ENCODE assay signal across 21 cellular contexts in genomic region chr7:142954680-142955268, GRCh38. TPM values are rescaled to one million over a fixed set of nuclear protein-coding genes. Genes with fewer than 3 reads are reported as not detected.
DNase-seq lines count a peak whose midpoint lies in the region; ATAC-seq and TF ChIP-seq lines count a peak whose summit lies in the region.
"Had no signal": no experiment of that assay in that cellular context is flagged by ENCODE, and none has a peak within 500 bp of the region (broad histone marks: within the 10 kb centered on the region; RNA-seq: fewer than 3 reads in every experiment).

No MANE protein-coding gene starts in this region.

- intact Hi-C loops in OCI-LY7 (cut with micrococcal nuclease; ENCODE audit: unreplicated experiment) = no loop called here
- intact Hi-C loops in heart left ventricle (cut with DNase I) = no loop called here

- no peak overlapping the region for H3K4me3 Mint-ChIP-seq in stimulated activated naive B cell treated with anti-CD40 and anti-IgM and Interleukin-4, amounts not matched to agents 10 μg/mL and 1 μg/mL and 100 μg/mL, for 72 hours
- H3K4me3 Mint-ChIP-seq in GM23338 = no peak overlapping the region
- H3K4me3 Mint-ChIP-seq: activated CD4-positive, alpha-beta memory T cell treated with anti-CD3 and anti-CD28 coated beads for 36 hours; activated T-helper 1 cell treated with anti-CD3 and anti-CD28 coated beads, Interleukin-12 subunit alpha, Interleukin-12 subunit beta, Interleukin-2, Interleukin-4 antibody, amounts not matched to agents 30 ng/mL and 10 ng/mL and 1 ng/mL, durations not matched to agents 14 hours and 24 hours and 36 hours; nephron had no signal

- H3K4me3 ChIP-seq in OCI-LY7 (ENCODE audit: low read depth, low read length, poor library complexity, severe bottlenecking) (no peak overlapping the region), heart left ventricle (no peak overlapping the region), GM23338 (no peak overlapping the region)
- H3K4me3 ChIP-seq: BLaER1, SJCRH30 had no signal

- peaks cover 24 to 26% of the 10 kb centered on the region in 2 donors for H3K9me3 Mint-ChIP-seq in stimulated activated naive B cell treated with anti-CD40 and anti-IgM and Interleukin-4, amounts not matched to agents 10 μg/mL and 1 μg/mL and 100 μg/mL, for 72 hours
- peaks cover 27% of the 10 kb centered on the region for H3K9me3 Mint-ChIP-seq in GM23338

- H3K4me2 ChIP-seq in OCI-LY7 (ENCODE audit: low read length) (no peak overlapping the region), GM23338 (no peak overlapping the region)
- H3K4me2 ChIP-seq: BLaER1 had no signal

- H3K36me3 Mint-ChIP-seq in stimulated activated naive B cell treated with anti-CD40 and anti-IgM and Interleukin-4, amounts not matched to agents 10 μg/mL and 1 μg/mL and 100 μg/mL, for 72 hours = peaks cover 7 to 20% of the 10 kb centered on the region in 2 donors
- H3K36me3 Mint-ChIP-seq in GM23338 (ENCODE audit: low read depth) = peaks cover 29% of the 10 kb centered on the region
- H3K36me3 Mint-ChIP-seq: activated CD4-positive, alpha-beta memory T cell treated with anti-CD3 and anti-CD28 coated beads for 36 hours had no signal

- peak; percentile 90 for ATAC-seq in HG03354 (IDR thresholded peaks at IDR 0.05; ENCODE audit: poor library complexity, severe bottlenecking, unreplicated experiment)
- peak; percentile 69 to 79 for ATAC-seq in stimulated activated naive B cell treated with anti-CD40 and anti-IgM and Interleukin-4, amounts not matched to agents 10 μg/mL and 1 μg/mL and 100 μg/mL, for 72 hours (replicated peaks)
- ATAC-seq in heart left ventricle = no peak
- no peak for ATAC-seq in GM23338

- no peaks in the 10 kb centered on the region for H3K9me2 ChIP-seq in OCI-LY7 (ENCODE audit: insufficient read depth, low read length)
- peaks cover 12% of the 10 kb centered on the region; the same call in 1 of the 2 replicates for H3K9me2 ChIP-seq in GM23338 (ENCODE audit: insufficient read depth)

- H3K27ac ChIP-seq in OCI-LY7 (ENCODE audit: low read depth, low read length, poor library complexity, severe bottlenecking) (no peak overlapping the region), heart left ventricle (no peak overlapping the region), GM23338 (ENCODE audit: low read depth) (no peak overlapping the region)
- H3K27ac ChIP-seq: 22Rv1, BLaER1, SJCRH30 had no signal

- H4K20me1 ChIP-seq in OCI-LY7 (ENCODE audit: insufficient read depth, low read length) = no peaks in the 10 kb centered on the region
- no peaks in the 10 kb centered on the region for H4K20me1 ChIP-seq in GM23338 (replicated peaks; ENCODE audit: insufficient read depth)
- H4K20me1 ChIP-seq: BLaER1 had no signal

- TF ChIP-seq POLR2A in heart left ventricle (IDR thresholded peaks at IDR 0.05) = no peak

- H3K36me3 ChIP-seq in OCI-LY7 (ENCODE audit: insufficient read depth, low read length) = no peaks in the 10 kb centered on the region
- no peaks in the 10 kb centered on the region for H3K36me3 ChIP-seq in heart left ventricle
- H3K36me3 ChIP-seq in GM23338 (ENCODE audit: insufficient read depth) = no peaks in the 10 kb centered on the region; the same call in 1 of the 2 replicates
- H3K36me3 ChIP-seq: SJCRH30 had no signal

- H2AFZ ChIP-seq in OCI-LY7 (ENCODE audit: low read length) = no peak overlapping the region
- no peak overlapping the region for H2AFZ ChIP-seq in GM23338

- no peak for TF ChIP-seq CTCF in OCI-LY7 (conservative IDR thresholded peaks at IDR 0.05; ENCODE audit: low read length)
- no peak for TF ChIP-seq CTCF in heart left ventricle (IDR thresholded peaks at IDR 0.05)
- no peak for TF ChIP-seq CTCF in GM23338 (conservative IDR thresholded peaks at IDR 0.05; ENCODE audit: low read depth in 2 of 2)

- DNase-seq in NCI-H82 (lab: John Stamatoyannopoulos, UW) (peak; percentile 18), NCI-H82 treated with DMSO at 0.1 percent for 48 hours (lab: John Stamatoyannopoulos, UW; ENCODE audit: unreplicated experiment) (no peak), OCI-LY7 (ENCODE audit: low spot score) (peak; percentile 47), NCI-H524 treated with DMSO at 0.1 percent for 48 hours (lab: John Stamatoyannopoulos, UW) (no peak), heart left ventricle (no peak), GM23338 (ENCODE audit: low spot score) (no peak)
- DNase-seq in stimulated activated naive B cell treated with anti-CD40 and anti-IgM and Interleukin-4, amounts not matched to agents 10 μg/mL and 1 μg/mL and 100 μg/mL, for 72 hours = no peak
- DNase-seq: activated CD4-positive, alpha-beta memory T cell treated with anti-CD3 and anti-CD28 coated beads for 36 hours; caudate nucleus; DMS79; effector memory CD4-positive, alpha-beta T cell; NCI-H774; SJCRH30; stimulated activated CD4-positive, alpha-beta T cell treated with anti-CD3 and anti-CD28 coated beads, Interleukin-15, amount 100 ng/mL, for 24 hours had no signal

- peaks cover 13 to 15% of the 10 kb centered on the region in 2 donors for H3K27me3 Mint-ChIP-seq in stimulated activated naive B cell treated with anti-CD40 and anti-IgM and Interleukin-4, amounts not matched to agents 10 μg/mL and 1 μg/mL and 100 μg/mL, for 72 hours
- peaks cover 6% of the 10 kb centered on the region for H3K27me3 Mint-ChIP-seq in GM23338 (ENCODE audit: insufficient read depth, low read depth, poor library complexity)

- peaks cover 2 to 5% of the 10 kb centered on the region in 2 donors for H3K4me1 Mint-ChIP-seq in stimulated activated naive B cell treated with anti-CD40 and anti-IgM and Interleukin-4, amounts not matched to agents 10 μg/mL and 1 μg/mL and 100 μg/mL, for 72 hours
- H3K4me1 Mint-ChIP-seq in GM23338 = peaks cover 26% of the 10 kb centered on the region
- H3K4me1 Mint-ChIP-seq: nephron had no signal

- H3K9me3 ChIP-seq in OCI-LY7 (ENCODE audit: low read length) (peaks cover 14% of the 10 kb centered on the region; the same call in 1 of the 2 replicates), heart left ventricle (peaks cover 0 to 20% (median 4%) of the 10 kb centered on the region in 12 donors)
- H3K9me3 ChIP-seq: SJCRH30 had no signal

- H3K79me2 ChIP-seq in OCI-LY7 (ENCODE audit: insufficient read depth, low read depth, low read length) (no peaks in the 10 kb centered on the region), GM23338 (replicated peaks; ENCODE audit: insufficient read depth) (no peaks in the 10 kb centered on the region)

- no peak overlapping the region for H3K27ac Mint-ChIP-seq in stimulated activated naive B cell treated with anti-CD40 and anti-IgM and Interleukin-4, amounts not matched to agents 10 μg/mL and 1 μg/mL and 100 μg/mL, for 72 hours
- no peak overlapping the region for H3K27ac Mint-ChIP-seq in GM23338
- H3K27ac Mint-ChIP-seq: activated CD4-positive, alpha-beta memory T cell treated with anti-CD3 and anti-CD28 coated beads for 36 hours; activated T-helper 1 cell treated with anti-CD3 and anti-CD28 coated beads, Interleukin-12 subunit alpha, Interleukin-12 subunit beta, Interleukin-2, Interleukin-4 antibody, amounts not matched to agents 30 ng/mL and 10 ng/mL and 1 ng/mL, durations not matched to agents 14 hours and 24 hours and 36 hours; nephron had no signal

- H3K27me3 ChIP-seq in heart left ventricle (peaks cover 0 to 4% (median 0%) of the 10 kb centered on the region in 9 donors), GM23338 (ENCODE audit: insufficient read depth) (no peaks in the 10 kb centered on the region)
- H3K27me3 ChIP-seq: BLaER1 had no signal

- POLR2A ChIA-PET in OCI-LY7 (lab: Charles Lee) = interaction anchor here (0.6 to 1.6 kb wide), 3 partner anchors 36 to 82 kb away, joined by 3 to 4 read pairs (median 4); no protein-coding TSS in a partner anchor

- no peaks in the 10 kb centered on the region for H3F3A ChIP-seq in GM23338 (replicated peaks; ENCODE audit: low read depth)

- CTCF ChIA-PET in OCI-LY7 (lab: Charles Lee; ENCODE audit: unreplicated experiment) = no interaction called here

- BruUV-seq in OCI-LY7 (replicated peaks; lab: Mats Ljungman, UMichigan) = no TSS peak

- H3K4me1 ChIP-seq in OCI-LY7 (ENCODE audit: insufficient read depth, low read length, poor library complexity, severe bottlenecking) = no peaks in the 10 kb centered on the region
- H3K4me1 ChIP-seq in heart left ventricle = no peaks in the 10 kb centered on the region
- H3K4me1 ChIP-seq in GM23338 (ENCODE audit: insufficient read depth) = peaks cover 27% of the 10 kb centered on the region
- H3K4me1 ChIP-seq: SJCRH30 had no signal

TF ChIP-seq in GM23338, 12 proteins besides CTCF, POLR2A, EP300 and RAD21 (continues in another document):
- TF ChIP-seq ZNF331 (CRISPR knock-in tag; IDR thresholded peaks at IDR 0.05; ENCODE audit: low read depth) = no peak

RNA-seq across cellular contexts. Expression of gene KEL, which starts 7.4 kb away (rescaled TPM):
- total RNA-seq in OCI-LY7 (2014; rRNA removed; shearing (Covaris generic)) = 1.5 and 2.9 TPM in 2 replicates
- total RNA-seq in OCI-LY7 (2022) = 1.9 and 2.2 TPM in 2 replicates
- 1 to 10 TPM in 3 of 9 donors, under 1 TPM in 2, not detected in 4; 0.52 to 1.8 (median 1.2) TPM for total RNA-seq in heart left ventricle
- polyA plus RNA-seq in heart left ventricle = under 1 TPM; 0.17 to 0.19 TPM
- 3.6 TPM in 1 of 2 replicates, not detected in the other for total RNA-seq in GM23338 (2014; rRNA removed; shearing (Covaris generic))
- polyA plus RNA-seq in GM23338 (2016; fragmentation: Nextera tagmentation; extraction: Ambion mirVana) = 1.2 TPM in 2 replicates
- total RNA-seq: activated T-helper 1 cell treated with anti-CD3 and anti-CD28 coated beads, Interleukin-12 subunit alpha, Interleukin-12 subunit beta, Interleukin-2, Interleukin-4 antibody, amounts not matched to agents 30 ng/mL and 10 ng/mL and 1 ng/mL, durations not matched to agents 14 hours and 24 hours and 36 hours had no signal

RNA-seq across cellular contexts. Expression of gene LLCFC1, which starts 15.5 kb away (rescaled TPM):
- total RNA-seq in OCI-LY7 (2014; rRNA removed; shearing (Covaris generic)) = not detected in 2 replicates
- total RNA-seq in OCI-LY7 (2022) = not detected in 2 replicates
- not detected for total RNA-seq in heart left ventricle
- polyA plus RNA-seq in heart left ventricle = not detected
- total RNA-seq in GM23338 (2014; rRNA removed; shearing (Covaris generic)) = not detected in 2 replicates
- polyA plus RNA-seq in GM23338 (2016; fragmentation: Nextera tagmentation; extraction: Ambion mirVana) = not detected in 2 replicates
- total RNA-seq: activated CD4-positive, alpha-beta memory T cell treated with anti-CD3 and anti-CD28 coated beads for 36 hours; activated T-helper 1 cell treated with anti-CD3 and anti-CD28 coated beads, Interleukin-12 subunit alpha, Interleukin-12 subunit beta, Interleukin-2, Interleukin-4 antibody, amounts not matched to agents 30 ng/mL and 10 ng/mL and 1 ng/mL, durations not matched to agents 14 hours and 24 hours and 36 hours; lower leg skin; SJCRH30 had no signal
- polyA plus RNA-seq: adipose tissue had no signal

RNA-seq across cellular contexts. Expression of gene TRPV5, which starts 21.2 kb away (rescaled TPM):
- total RNA-seq in OCI-LY7 (2014; rRNA removed; shearing (Covaris generic)) = 0.06 TPM in 1 of 2 replicates, not detected in the other
- total RNA-seq in OCI-LY7 (2022) (not detected in 2 replicates), heart left ventricle (not detected)
- polyA plus RNA-seq in heart left ventricle (not detected), GM23338 (2016; fragmentation: Nextera tagmentation; extraction: Ambion mirVana) (not detected in 2 replicates)
- not detected in 2 replicates for total RNA-seq in GM23338 (2014; rRNA removed; shearing (Covaris generic))
- total RNA-seq: activated CD4-positive, alpha-beta memory T cell treated with anti-CD3 and anti-CD28 coated beads for 36 hours; activated T-helper 1 cell treated with anti-CD3 and anti-CD28 coated beads, Interleukin-12 subunit alpha, Interleukin-12 subunit beta, Interleukin-2, Interleukin-4 antibody, amounts not matched to agents 30 ng/mL and 10 ng/mL and 1 ng/mL, durations not matched to agents 14 hours and 24 hours and 36 hours; lower leg skin; SJCRH30 had no signal

Comparison
In these comparisons a context has a peak if more than half of its experiments do, and no peak if none do; other contexts are left out.
1. DNase-seq: peak in NCI-H82 (single experiment) and OCI-LY7 (single experiment); none in NCI-H82 treated with DMSO at 0.1 percent for 48 hours (single experiment), stimulated activated naive B cell treated with anti-CD40 and anti-IgM and Interleukin-4, amounts not matched to agents 10 μg/mL and 1 μg/mL and 100 μg/mL, for 72 hours (single experiment), NCI-H524 treated with DMSO at 0.1 percent for 48 hours (single experiment), heart left ventricle (0 of 5) and GM23338 (single experiment).
2. ATAC-seq: peak in HG03354 (single experiment) and stimulated activated naive B cell treated with anti-CD40 and anti-IgM and Interleukin-4, amounts not matched to agents 10 μg/mL and 1 μg/mL and 100 μg/mL, for 72 hours (2 of 2); none in heart left ventricle (0 of 4) and GM23338 (single experiment).